Comparison of ENCODE assay signal across 18 cellular contexts in the genomic region with DNA sequence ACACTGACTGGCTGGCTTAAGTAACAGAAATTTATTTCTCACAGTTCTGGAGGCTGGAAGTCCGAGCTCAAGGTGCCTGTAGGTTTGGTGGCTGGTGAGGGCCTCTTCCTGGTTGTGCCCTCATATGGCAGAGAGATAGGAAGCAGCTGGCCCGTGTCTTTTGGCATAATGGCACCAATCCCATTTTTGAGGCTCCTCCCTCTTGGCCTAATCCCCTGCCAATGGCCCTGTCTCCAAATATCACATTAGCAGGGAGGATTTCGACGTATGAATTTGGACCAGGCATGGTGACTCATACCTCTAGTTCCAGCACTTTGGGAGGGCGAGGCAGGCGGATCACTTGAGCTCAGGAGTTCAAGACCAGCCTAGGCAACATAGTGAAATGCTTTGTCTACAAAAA. TPM values are rescaled to one million over a fixed set of nuclear protein-coding genes. Genes with fewer than 3 reads are reported as not detected.
DNase-seq lines count a peak whose midpoint lies in the region; ATAC-seq and TF ChIP-seq lines count a peak whose summit lies in the region.
"Had no signal": no experiment of that assay in that cellular context is flagged by ENCODE, and none has a peak within 500 bp of the region (broad histone marks: within the 10 kb centered on the region; RNA-seq: fewer than 3 reads in every experiment).

No MANE protein-coding gene starts in this region.

- H3K9me3 Mint-ChIP-seq in chondrocyte (ENCODE audit: low read depth) = peaks cover 3% of the 10 kb centered on the region
- peaks cover 0 to 3% (median 0%) of the 10 kb centered on the region in 9 donors for H3K9me3 Mint-ChIP-seq in naive thymus-derived CD8-positive, alpha-beta T cell
- H3K9me3 Mint-ChIP-seq in neural progenitor cell = peaks cover 19% of the 10 kb centered on the region
- H3K9me3 Mint-ChIP-seq: activated T-helper 17 cell treated with anti-CD3 and anti-CD28 coated beads, Interleukin-2, amount 50 U/mL, for 72 hours had no signal

- H3K4me3 ChIP-seq in neural progenitor cell = no peak overlapping the region

- no peaks in the 10 kb centered on the region for H3K79me2 ChIP-seq in neural progenitor cell (ENCODE audit: low read depth)

- no peak overlapping the region for H2AFZ ChIP-seq in neural progenitor cell (replicated peaks)

- no peak for DNase-seq in Right ventricle myocardium inferior (ENCODE audit: missing footprints)
- DNase-seq in cardiac septum (ENCODE audit: low spot score) = no peak
- DNase-seq in chondrocyte (ENCODE audit: low spot score) = peak; percentile 28
- no peak for DNase-seq in left lobe of liver (ENCODE audit: low spot score)
- DNase-seq in naive thymus-derived CD8-positive, alpha-beta T cell = no peak
- DNase-seq in neural progenitor cell (ENCODE audit: low spot score) = no peak
- DNase-seq: activated CD4-positive, alpha-beta T cell treated with anti-CD3 and anti-CD28 coated beads for 4 hours; glutamatergic neuron; Karpas-422; kidney glomerular epithelial cell; naive thymus-derived CD4-positive, alpha-beta T cell; NCI-H1694 treated with DMSO at 0.1 percent for 48 hours; NCI-H526; small intestine; T-helper 17 cell had no signal

- H3K9me3 ChIP-seq in neural progenitor cell (ENCODE audit: low read depth) = no peaks in the 10 kb centered on the region

- POLR2A ChIA-PET in naive thymus-derived CD8-positive, alpha-beta T cell (lab: Charles Lee) = interaction anchor here (1.3 kb wide), 1 partner anchor 9 kb away, joined by 5 read pairs; no protein-coding TSS in a partner anchor

- H3K27ac ChIP-seq in neural progenitor cell = no peak overlapping the region

- ATAC-seq in Right ventricle myocardium inferior (peak; percentile 45), left lobe of liver (peak; percentile 57), GM21528 (IDR thresholded peaks at IDR 0.05; ENCODE audit: low FRiP score, unreplicated experiment) (no peak), HG02884 (IDR thresholded peaks at IDR 0.05; ENCODE audit: unreplicated experiment) (no peak)
- no peak for ATAC-seq in naive thymus-derived CD8-positive, alpha-beta T cell
- ATAC-seq: activated T-helper 17 cell treated with anti-CD3 and anti-CD28 coated beads, Interleukin-2, amount 50 U/mL, for 72 hours; naive thymus-derived CD4-positive, alpha-beta T cell; T-helper 17 cell had no signal

- H3K36me3 Mint-ChIP-seq in chondrocyte (ENCODE audit: low read depth) (peaks cover 13% of the 10 kb centered on the region), neural progenitor cell (peaks cover 28% of the 10 kb centered on the region)
- peaks cover 4 to 63% (median 17%) of the 10 kb centered on the region in 3 donors for H3K36me3 Mint-ChIP-seq in naive thymus-derived CD8-positive, alpha-beta T cell

- H3K4me3 Mint-ChIP-seq in chondrocyte (ENCODE audit: unreplicated experiment) (no peak overlapping the region), neural progenitor cell (no peak overlapping the region)
- H3K4me3 Mint-ChIP-seq in naive thymus-derived CD8-positive, alpha-beta T cell = no peak overlapping the region
- H3K4me3 Mint-ChIP-seq: activated T-helper 17 cell treated with anti-CD3 and anti-CD28 coated beads, Interleukin-2, amount 50 U/mL, for 72 hours; naive thymus-derived CD4-positive, alpha-beta T cell; T-helper 17 cell had no signal

- TF ChIP-seq CTCF in chondrocyte (IDR thresholded peaks at IDR 0.05) (no peak), neural progenitor cell (IDR thresholded peaks at IDR 0.05) (no peak)

- H3K4me1 ChIP-seq in neural progenitor cell = no peaks in the 10 kb centered on the region

- intact Hi-C loops in Right ventricle myocardium inferior (cut with DNase I) (no loop called here), cardiac septum (cut with DNase I) (loop anchor here (5.0 kb wide), 1 partner anchor 35 kb away; the partner anchor contains the start of gene AGPAT3)

- H3K27me3 ChIP-seq in neural progenitor cell = no peaks in the 10 kb centered on the region

- H3K27me3 Mint-ChIP-seq in chondrocyte (ENCODE audit: low read depth) (no peaks in the 10 kb centered on the region), neural progenitor cell (ENCODE audit: insufficient read depth, low read depth) (peaks cover 9% of the 10 kb centered on the region)
- H3K27me3 Mint-ChIP-seq in naive thymus-derived CD8-positive, alpha-beta T cell = no peaks in the 10 kb centered on the region
- H3K27me3 Mint-ChIP-seq: activated T-helper 17 cell treated with anti-CD3 and anti-CD28 coated beads, Interleukin-2, amount 50 U/mL, for 72 hours; naive thymus-derived CD4-positive, alpha-beta T cell; T-helper 17 cell had no signal

- H4K20me1 ChIP-seq in neural progenitor cell (ENCODE audit: low read depth) = no peaks in the 10 kb centered on the region

- H3K27ac Mint-ChIP-seq in chondrocyte (ENCODE audit: unreplicated experiment) = no peak overlapping the region
- peak overlapping the region in 1 of 10 donors; percentile 26 for H3K27ac Mint-ChIP-seq in naive thymus-derived CD8-positive, alpha-beta T cell
- no peak overlapping the region for H3K27ac Mint-ChIP-seq in neural progenitor cell

- no peak overlapping the region for H3K4me2 ChIP-seq in neural progenitor cell

- no peak overlapping the region for H3K9ac ChIP-seq in neural progenitor cell

- H3K4me1 Mint-ChIP-seq in chondrocyte (ENCODE audit: low read depth) (peaks cover 4% of the 10 kb centered on the region), neural progenitor cell (peaks cover 14% of the 10 kb centered on the region)
- H3K4me1 Mint-ChIP-seq in naive thymus-derived CD8-positive, alpha-beta T cell = peaks cover 5 to 35% (median 26%) of the 10 kb centered on the region in 4 donors

- no peaks in the 10 kb centered on the region for H3F3A ChIP-seq in neural progenitor cell (ENCODE audit: low read depth)

- no peaks in the 10 kb centered on the region for H3K36me3 ChIP-seq in neural progenitor cell

RNA-seq across cellular contexts. Expression of gene AGPAT3, which starts 37.4 kb away (rescaled TPM):
- total RNA-seq in Right ventricle myocardium inferior (93.4 TPM), cardiac septum (51.5 TPM), chondrocyte (43.5 to 48.1 TPM (median 45.4 TPM) in 3 replicates), left lobe of liver (127 TPM), neural progenitor cell (ENCODE audit: low replicate concordance) (7.8 and 8.7 TPM in 2 replicates)
- 10 to 100 TPM; 59.0 TPM for total RNA-seq in naive thymus-derived CD8-positive, alpha-beta T cell
- 10 to 100 TPM; 10.9 to 18.0 (median 13.2) TPM for polyA plus RNA-seq in naive thymus-derived CD8-positive, alpha-beta T cell

Comparison
In these comparisons a context has a peak if more than half of its experiments do, and no peak if none do; other contexts are left out.
1. ATAC-seq: peak in Right ventricle myocardium inferior (single experiment) and left lobe of liver (single experiment); none in naive thymus-derived CD8-positive, alpha-beta T cell (0 of 2), GM21528 (single experiment) and HG02884 (single experiment).